8 cellular contexts compared by ENCODE assay signal in genomic region chr16:85029981-85030381, GRCh38. TPM values are rescaled to one million over a fixed set of nuclear protein-coding genes. Genes with fewer than 3 reads are reported as not detected.
DNase-seq lines count a peak whose midpoint lies in the region; ATAC-seq and TF ChIP-seq lines count a peak whose summit lies in the region.
"Had no signal": no experiment of that assay in that cellular context is flagged by ENCODE, and none has a peak within 500 bp of the region (broad histone marks: within the 10 kb centered on the region; RNA-seq: fewer than 3 reads in every experiment).

No MANE protein-coding gene starts in this region.

- peaks cover 16% of the 10 kb centered on the region for H3K4me1 ChIP-seq in HEK293 (ENCODE audit: control insufficient read depth, insufficient read depth, low read length)
- peaks cover 46% of the 10 kb centered on the region for H3K4me1 ChIP-seq in PC-3 (ENCODE audit: insufficient read depth, low read length)
- H3K4me1 ChIP-seq in esophagus (ENCODE audit: control insufficient read depth in 2 of 2, insufficient read depth in 2 of 2, low read length in 1 of 2), result peaks cover 8 to 17% of the 10 kb centered on the region in 2 donors
- H3K4me1 ChIP-seq in rectal smooth muscle tissue (ENCODE audit: control insufficient read depth, insufficient read depth, low read length), result peaks cover 21% of the 10 kb centered on the region

- peak overlapping the region; percentile 57 for H3K9ac ChIP-seq in PC-3 (ENCODE audit: low read length)
- H3K9ac ChIP-seq in rectal smooth muscle tissue (ENCODE audit: low read length), result no peak overlapping the region

- no peak overlapping the region for H3K27ac ChIP-seq in HEK293 (ENCODE audit: extremely low read depth, low read depth, low read length)
- peak overlapping the region; percentile 84 for H3K27ac ChIP-seq in PC-3 (ENCODE audit: low read length)
- H3K27ac ChIP-seq in esophagus (ENCODE audit: low read depth in 2 of 2, low read length in 1 of 2), result peak overlapping the region; percentile 57 to 91
- H3K27ac ChIP-seq in rectal smooth muscle tissue (ENCODE audit: low read depth, low read length), result peak overlapping the region; percentile 74

- peak overlapping the region; percentile 65 for H2AFZ ChIP-seq in PC-3 (ENCODE audit: low read length)

- no peaks in the 10 kb centered on the region for H4K20me1 ChIP-seq in PC-3 (ENCODE audit: low read length)

- H3F3A ChIP-seq in PC-3 (ENCODE audit: low read length, unreplicated experiment), result no peaks in the 10 kb centered on the region

- intact Hi-C loops in PC-3 (cut with micrococcal nuclease), result loop anchor here (1.0 to 2.0 kb wide), 2 partner anchors 19 to 56 kb away; partner anchors contain the start of gene ZDHHC7

- TF ChIP-seq CTCF in HEK293 (tag by site-specific recombination; IDR thresholded peaks at IDR 0.05), result 0 out of 2 replicates have a peak, but pooled peaks have one; percentile 19
- TF ChIP-seq CTCF in PC-3 (conservative IDR thresholded peaks at IDR 0.05; ENCODE audit: low read depth, low read length), result no peak

- DNase-seq in PC-3 (peak; percentile 36), occipital lobe (lab: John Stamatoyannopoulos, UW) (no peak), DMS153 (lab: John Stamatoyannopoulos, UW) (no peak), NCI-H2081 treated with DMSO at 0.1 percent for 48 hours (lab: John Stamatoyannopoulos, UW) (no peak)
- DNase-seq: NCI-H510A treated with DMSO at 0.1 percent for 48 hours had no signal

- peaks cover 0 to 6% of the 10 kb centered on the region in 2 experiments; a peak in 1 of 3 replicates for H3K36me3 ChIP-seq in HEK293 (ENCODE audit: control insufficient read depth in 2 of 2, insufficient read depth in 1 of 2, low read length in 2 of 2)
- no peaks in the 10 kb centered on the region for H3K36me3 ChIP-seq in PC-3 (ENCODE audit: low read depth, low read length)
- H3K36me3 ChIP-seq in esophagus (ENCODE audit: control insufficient read depth in 2 of 2, insufficient read depth in 2 of 2, low read length in 1 of 2), result no peaks in the 10 kb centered on the region
- H3K36me3 ChIP-seq in rectal smooth muscle tissue (ENCODE audit: control insufficient read depth, insufficient read depth, low read length), result no peaks in the 10 kb centered on the region

- CTCF ChIA-PET in HEK293 (lab: Yijun Ruan, JAX) (interaction anchor here (0.6 kb wide), 2 partner anchors 78 to 510 kb away, joined by 3 to 4 read pairs; no protein-coding TSS in a partner anchor), PC-3 (lab: Charles Lee) (no interaction called here)

- peak overlapping the region; percentile 89 for H3K4me2 ChIP-seq in PC-3 (ENCODE audit: low read length)

- H3K9me2 ChIP-seq in PC-3 (replicated peaks; ENCODE audit: low read length), result no peaks in the 10 kb centered on the region

- WGBS in esophagus, 2 donors, result 43 to 57% methylated on average over 15 of the region's 15 CpGs

- no peaks in the 10 kb centered on the region for H3K9me3 ChIP-seq in HEK293 (ENCODE audit: control insufficient read depth, insufficient read depth, low read depth, low read length)
- no peaks in the 10 kb centered on the region for H3K9me3 ChIP-seq in PC-3 (ENCODE audit: low read length)
- H3K9me3 ChIP-seq in esophagus (ENCODE audit: control insufficient read depth in 2 of 2, insufficient read depth in 1 of 2, low read depth in 1 of 2, low read length in 1 of 2), result no peaks in the 10 kb centered on the region

- H3K27me3 ChIP-seq in PC-3 (ENCODE audit: low read length) (no peaks in the 10 kb centered on the region), esophagus (ENCODE audit: control insufficient read depth in 1 of 2, insufficient read depth in 2 of 2, low read length in 2 of 2) (no peaks in the 10 kb centered on the region), rectal smooth muscle tissue (ENCODE audit: control insufficient read depth, insufficient read depth, low read length) (no peaks in the 10 kb centered on the region)

- no peak for ATAC-seq in PC-3

- H3K4me3 ChIP-seq in HEK293 (ENCODE audit: low read depth, low read length) (no peak overlapping the region), PC-3 (ENCODE audit: low read length) (peak overlapping the region; percentile 79), esophagus (ENCODE audit: low read depth in 1 of 2, low read length in 2 of 2) (no peak overlapping the region), rectal smooth muscle tissue (ENCODE audit: low read length) (peak overlapping the region; percentile 76)

- TSS peak; percentile 12 for BruUV-seq in PC-3 (replicated peaks; lab: Mats Ljungman, UMichigan)

- POLR2A ChIA-PET in HEK293 (lab: Yijun Ruan, JAX) (interaction anchor here (0.6 to 0.7 kb wide), 2 partner anchors 15 to 26 kb away, joined by 3 read pairs; no protein-coding TSS in a partner anchor), PC-3 (lab: Charles Lee; ENCODE audit: unreplicated experiment) (no interaction called here)

- H3K79me2 ChIP-seq in PC-3 (ENCODE audit: low read length), result 0 out of 2 replicates have a peak, but pooled peaks cover 6% of the 10 kb centered on the region

TF ChIP-seq in HEK293, 187 proteins besides CTCF, POLR2A, EP300 and RAD21 (continues in another document):
- TF ChIP-seq SCRT2 (tag by site-specific recombination; IDR thresholded peaks at IDR 0.05) (no peak), ZSCAN16 (tag by site-specific recombination; IDR thresholded peaks at IDR 0.05) (peak; percentile 33; the same call in 1 of the 2 replicates), PRDM6 (tag by site-specific recombination; IDR thresholded peaks at IDR 0.05) (no peak), ZNF302 (tag by site-specific recombination; IDR thresholded peaks at IDR 0.05; ENCODE audit: low read depth) (no peak), ZNF692 (tag by site-specific recombination; IDR thresholded peaks at IDR 0.05) (no peak), GLIS1 (tag by site-specific recombination; IDR thresholded peaks at IDR 0.05) (peak; percentile 59; the same call in 1 of the 2 replicates), ZNF341 (tag by site-specific recombination; IDR thresholded peaks at IDR 0.05; ENCODE audit: low read depth) (peak; percentile 18; the same call in 1 of the 2 replicates), ZNF449 (tag by site-specific recombination; IDR thresholded peaks at IDR 0.05) (no peak), ZNF600 (tag by site-specific recombination; IDR thresholded peaks at IDR 0.05) (0 out of 2 replicates have a peak, but pooled peaks have one; percentile 23), ZNF658 (tag by site-specific recombination; IDR thresholded peaks at IDR 0.05) (no peak), REPIN1 (tag by site-specific recombination; IDR thresholded peaks at IDR 0.05; ENCODE audit: low read depth) (no peak), RBAK (tag by site-specific recombination; IDR thresholded peaks at IDR 0.05) (no peak), ZBTB48 (tag by site-specific recombination; IDR thresholded peaks at IDR 0.05) (no peak), INSM2 (tag by site-specific recombination; IDR thresholded peaks at IDR 0.05) (no peak)

RNA-seq across cellular contexts. Expression of gene KIAA0513, which starts 2.4 kb away (rescaled TPM):
- total RNA-seq in PC-3 (2014; rRNA removed) (5.5 and 7.8 TPM in 2 replicates), occipital lobe (53.7 TPM)
- polyA plus RNA-seq in esophagus, result 1 to 10 TPM; 3.0 to 3.7 TPM

RNA-seq across cellular contexts. Expression of gene ZDHHC7, which starts 18.6 kb away (rescaled TPM):
- total RNA-seq in PC-3 (2014; rRNA removed) (37.0 and 42.1 TPM in 2 replicates), occipital lobe (24.0 TPM)
- polyA plus RNA-seq in esophagus, result 10 to 100 TPM; 17.1 to 17.9 TPM

Comparison
In these comparisons a context has a peak if more than half of its experiments do, and no peak if none do; other contexts are left out.
1. H3K4me3 ChIP-seq: peak in PC-3 (single experiment) and rectal smooth muscle tissue (single experiment); none in HEK293 (single experiment) and esophagus (0 of 2).